In the genomic region with DNA sequence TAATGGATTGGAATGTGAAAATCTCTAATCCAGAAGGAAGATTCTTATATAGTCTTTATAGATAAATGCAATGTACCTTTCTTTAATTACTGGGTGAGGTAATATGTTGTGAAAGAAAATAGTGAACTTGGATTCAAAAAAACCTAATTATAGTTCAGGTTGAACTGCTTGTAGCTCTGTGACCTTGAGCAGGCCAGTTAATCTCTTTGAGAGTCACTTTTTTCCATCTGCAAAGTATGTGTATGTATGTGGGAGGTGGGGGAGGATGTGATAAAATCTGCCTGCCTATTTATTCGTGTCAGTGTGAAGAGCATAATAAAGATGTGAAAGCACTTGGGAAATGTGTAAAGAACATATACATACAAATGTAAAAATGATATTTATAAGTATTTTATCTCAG, we compare ENCODE assay signal across 21 cellular contexts. TPM values are rescaled to one million over a fixed set of nuclear protein-coding genes. Genes with fewer than 3 reads are reported as not detected.
DNase-seq lines count a peak whose midpoint lies in the region; ATAC-seq and TF ChIP-seq lines count a peak whose summit lies in the region.
"Had no signal": no experiment of that assay in that cellular context is flagged by ENCODE, and none has a peak within 500 bp of the region (broad histone marks: within the 10 kb centered on the region; RNA-seq: fewer than 3 reads in every experiment).

No MANE protein-coding gene starts in this region.

- no peaks in the 10 kb centered on the region for H3K27me3 ChIP-seq in fibroblast of lung (ENCODE audit: control insufficient read depth, insufficient read depth, low read length)
- H3K27me3 ChIP-seq in mesenchymal stem cell (ENCODE audit: control insufficient read depth in 1 of 2, insufficient read depth in 1 of 2, low read length in 2 of 2), result no peaks in the 10 kb centered on the region
- H3K27me3 ChIP-seq: SJSA1 had no signal

- H4K91ac ChIP-seq in mesenchymal stem cell (ENCODE audit: low read length), result no peak overlapping the region

- H2BK5ac ChIP-seq in mesenchymal stem cell (ENCODE audit: low read depth, low read length, poor library complexity, severe bottlenecking), result no peak overlapping the region

- intact Hi-C loops in natural killer cell (cut with micrococcal nuclease), result no loop called here

- H4K8ac ChIP-seq in mesenchymal stem cell (ENCODE audit: low read length), result no peak overlapping the region

- no peak overlapping the region for H2AK5ac ChIP-seq in mesenchymal stem cell (ENCODE audit: low read length, severe bottlenecking)

- H3K4me3 ChIP-seq in fibroblast of lung (replicated peaks in 1 of 4; ENCODE audit: control extremely low read depth in 1 of 4, insufficient read depth in 1 of 4, low read depth in 3 of 4, low read length in 4 of 4) (no peak overlapping the region), mesenchymal stem cell (ENCODE audit: insufficient read depth in 1 of 2, low read depth in 1 of 2, low read length in 2 of 2) (no peak overlapping the region)
- H3K4me3 ChIP-seq: SJSA1 had no signal

- no peaks in the 10 kb centered on the region for H3K36me3 Mint-ChIP-seq in natural killer cell

- H2BK120ac ChIP-seq in mesenchymal stem cell (ENCODE audit: low read depth, low read length), result no peak overlapping the region

- no peaks in the 10 kb centered on the region for H3K9me3 ChIP-seq in fibroblast of lung (ENCODE audit: control insufficient read depth, insufficient read depth, low read depth, low read length)
- H3K9me3 ChIP-seq in mesenchymal stem cell (ENCODE audit: control insufficient read depth, low read length), result peaks cover 5% of the 10 kb centered on the region

- no peak overlapping the region for H3K14ac ChIP-seq in mesenchymal stem cell (ENCODE audit: low read length in 2 of 2)

- no peaks in the 10 kb centered on the region for H3K27me3 Mint-ChIP-seq in natural killer cell (ENCODE audit: low read depth in 2 of 2)
- H3K27me3 Mint-ChIP-seq: activated T-cell treated with anti-CD3 and anti-CD28 coated beads, Interleukin-2, amount 50 U/mL, for 24 hours; effector memory CD8-positive, alpha-beta T cell had no signal

- no peak overlapping the region for H2BK15ac ChIP-seq in mesenchymal stem cell (ENCODE audit: low read depth, poor library complexity, severe bottlenecking)

- WGBS in mesenchymal stem cell, result no CpG with 5 or more reads among the region's 1 CpG

- no peaks in the 10 kb centered on the region for H4K20me1 ChIP-seq in fibroblast of lung (ENCODE audit: control insufficient read depth, extremely low read depth, insufficient read depth, low read length)

- no peak overlapping the region for H3K27ac Mint-ChIP-seq in natural killer cell
- H3K27ac Mint-ChIP-seq: activated T-cell treated with anti-CD3 and anti-CD28 coated beads, Interleukin-2, amount 50 U/mL, for 24 hours; CD8-positive, alpha-beta T cell had no signal

- DNase-seq in EL (peak; percentile 2), NCI-H69 (lab: John Stamatoyannopoulos, UW) (peak; percentile 35), fibroblast of lung (ENCODE audit: low read depth in 2 of 2) (peak in 1 of 2 donors; percentile 9), mesenchymal stem cell (peak; percentile 37), HPDE6-E6E7 (ENCODE audit: extremely low spot score) (no peak), natural killer cell (no peak)
- DNase-seq in activated CD4-positive, alpha-beta T cell treated with anti-CD3 and anti-CD28 coated beads, Interleukin-2, amount 50 U/mL, for 1 hour, result no peak
- DNase-seq: activated CD4-positive, alpha-beta T cell treated with anti-CD3 and anti-CD28 coated beads for 48 hours; activated naive CD4-positive, alpha-beta T cell treated with anti-CD3 and anti-CD28 coated beads, Interleukin-2, amount 50 U/mL, for 16 hours; activated T-cell treated with anti-CD3 and anti-CD28 coated beads, Interleukin-2, amount 50 U/mL, for 24 hours; CD8-positive, alpha-beta T cell; DND-41; effector memory CD8-positive, alpha-beta T cell; NCI-H1694; NCI-H510A; stimulated activated CD4-positive, alpha-beta T cell treated with anti-CD3 and anti-CD28 coated beads, Interleukin-1b, Interleukin-23, amount 100 ng/mL, for 48 hours; substantia nigra; T1000 had no signal

- no peak overlapping the region for H3K9ac ChIP-seq in fibroblast of lung (ENCODE audit: insufficient read depth, low read length)
- H3K9ac ChIP-seq in mesenchymal stem cell (ENCODE audit: low read length), result peak overlapping the region; percentile 1

- H2AFZ ChIP-seq in fibroblast of lung (ENCODE audit: low read length), result no peak overlapping the region
- no peak overlapping the region for H2AFZ ChIP-seq in mesenchymal stem cell (ENCODE audit: low read depth, low read length)

- H3K4me1 Mint-ChIP-seq in natural killer cell, result peaks cover 0 to 4% of the 10 kb centered on the region in 2 donors

- TF ChIP-seq CTCF in fibroblast of lung (conservative IDR thresholded peaks at IDR 0.05 in 1 of 2, IDR thresholded peaks at IDR 0.05 in 1 of 2; ENCODE audit: low read depth in 1 of 2, low read length in 2 of 2) (no peak), natural killer cell (IDR thresholded peaks at IDR 0.05) (no peak)

- peaks cover 2% of the 10 kb centered on the region for H3K4me1 ChIP-seq in fibroblast of lung (ENCODE audit: control insufficient read depth, extremely low read depth, insufficient read depth, low read length)
- peaks cover 1% of the 10 kb centered on the region for H3K4me1 ChIP-seq in mesenchymal stem cell (ENCODE audit: control insufficient read depth, insufficient read depth, low read depth, low read length)

- peaks cover 0 to 4% of the 10 kb centered on the region in 2 donors for H3K9me3 Mint-ChIP-seq in natural killer cell
- H3K9me3 Mint-ChIP-seq: effector memory CD8-positive, alpha-beta T cell had no signal

- H3K4me2 ChIP-seq in fibroblast of lung (ENCODE audit: extremely low read depth, insufficient read depth, low read length), result peak overlapping the region; percentile 33
- no peak overlapping the region for H3K4me2 ChIP-seq in mesenchymal stem cell (ENCODE audit: low read length, poor library complexity, severe bottlenecking)

- H2BK12ac ChIP-seq in mesenchymal stem cell (ENCODE audit: low read length in 2 of 2), result no peak overlapping the region

- H3K4ac ChIP-seq in mesenchymal stem cell (ENCODE audit: low read depth in 1 of 2, low read length in 2 of 2), result no peak overlapping the region

- H3K18ac ChIP-seq in mesenchymal stem cell (ENCODE audit: low read depth in 1 of 2, low read length in 2 of 2), result no peak overlapping the region

- H3K36me3 ChIP-seq in fibroblast of lung (ENCODE audit: control insufficient read depth, insufficient read depth, low read length) (no peaks in the 10 kb centered on the region), mesenchymal stem cell (ENCODE audit: control insufficient read depth in 1 of 2, insufficient read depth in 2 of 2, low read depth in 1 of 2, low read length in 2 of 2) (peaks cover 0 to 9% of the 10 kb centered on the region in 2 experiments)

- no peak overlapping the region for H3K27ac ChIP-seq in fibroblast of lung (ENCODE audit: insufficient read depth, low read length)
- no peak overlapping the region for H3K27ac ChIP-seq in mesenchymal stem cell (ENCODE audit: low read length, poor library complexity, severe bottlenecking)
- H3K27ac ChIP-seq: SJSA1 had no signal

- H3K79me2 ChIP-seq in fibroblast of lung (ENCODE audit: control insufficient read depth, insufficient read depth, low read length), result no peaks in the 10 kb centered on the region

- no peak overlapping the region for H3K23ac ChIP-seq in mesenchymal stem cell (ENCODE audit: low read length in 2 of 2)

- no peak overlapping the region for H3K4me3 Mint-ChIP-seq in natural killer cell
- H3K4me3 Mint-ChIP-seq: activated T-cell treated with anti-CD3 and anti-CD28 coated beads, Interleukin-2, amount 50 U/mL, for 24 hours; CD8-positive, alpha-beta T cell; effector memory CD8-positive, alpha-beta T cell; neural crest cell had no signal

- H3K79me1 ChIP-seq in mesenchymal stem cell (replicated peaks; ENCODE audit: low read length, poor library complexity, severe bottlenecking), result peaks cover 10% of the 10 kb centered on the region

- ATAC-seq in natural killer cell, result no peak
- ATAC-seq in GM18907 (IDR thresholded peaks at IDR 0.05; ENCODE audit: unreplicated experiment), result no peak
- ATAC-seq: CD8-positive, alpha-beta T cell; effector memory CD8-positive, alpha-beta T cell had no signal

RNA-seq across cellular contexts. Expression of gene GLCE, which starts 34.4 kb away (rescaled TPM):
- total RNA-seq in fibroblast of lung (23.9 and 27.7 TPM in 2 replicates), natural killer cell (1 to 10 TPM; 2.0 to 4.5 (median 3.4) TPM)
- 21.7 and 33.6 TPM in 2 replicates for polyA plus RNA-seq in fibroblast of lung
- polyA plus RNA-seq in fibroblast of lung (2012), result 11.8 and 20.4 TPM in 2 replicates
- 3.1 and 6.5 TPM in 2 replicates for polyA minus RNA-seq in fibroblast of lung (ENCODE audit: low replicate concordance)
- 15.5 TPM for polyA plus RNA-seq in mesenchymal stem cell (2013, experiment 1 of 2)
- polyA plus RNA-seq in mesenchymal stem cell (2013, experiment 2 of 2), result 15.7 TPM

Comparison
In these comparisons a context has a peak if more than half of its experiments do, and no peak if none do; other contexts are left out.
1. DNase-seq: peak in EL (single experiment), NCI-H69 (single experiment) and mesenchymal stem cell (single experiment); none in activated CD4-positive, alpha-beta T cell treated with anti-CD3 and anti-CD28 coated beads, Interleukin-2, amount 50 U/mL, for 1 hour (single experiment), HPDE6-E6E7 (single experiment) and natural killer cell (single experiment).